14 cellular contexts compared by ENCODE assay signal in the genomic region with DNA sequence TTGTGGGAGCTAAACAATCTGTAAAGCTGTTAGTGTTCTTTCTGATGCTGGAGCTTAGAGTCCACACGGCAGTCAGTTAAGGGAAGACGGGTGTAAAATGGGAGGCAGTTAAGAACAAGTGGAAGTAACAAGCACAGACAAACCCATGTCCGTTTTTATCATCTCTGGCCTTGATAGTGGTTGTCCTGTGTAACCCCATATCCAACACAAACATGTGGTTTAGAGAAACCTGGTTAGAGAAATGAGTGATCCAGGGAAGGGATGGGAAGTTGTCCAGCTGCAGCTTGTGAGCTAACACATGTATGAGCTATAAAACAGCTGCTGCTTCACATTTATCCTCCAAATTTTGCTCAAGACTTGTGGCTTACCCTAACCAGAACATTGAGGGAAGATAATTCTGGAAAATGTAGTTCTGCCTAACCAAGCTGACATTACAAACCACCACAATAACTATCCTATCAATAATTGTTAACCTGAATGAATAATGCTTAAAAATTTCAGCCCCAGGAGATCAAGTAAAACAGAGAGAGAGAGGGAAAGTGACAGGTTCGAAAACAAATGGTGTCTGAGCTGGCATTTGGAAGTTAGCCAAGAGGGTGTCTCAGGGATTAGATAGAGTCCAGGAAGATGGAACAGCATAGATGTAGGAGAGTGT.
DNase-seq lines count a peak whose midpoint lies in the region; ATAC-seq and TF ChIP-seq lines count a peak whose summit lies in the region.
"Had no signal": no experiment of that assay in that cellular context is flagged by ENCODE, and none has a peak within 500 bp of the region (broad histone marks: within the 10 kb centered on the region; RNA-seq: fewer than 3 reads in every experiment).

No MANE protein-coding gene starts in this region.

- DNase-seq in DMS 273 (lab: John Stamatoyannopoulos, UW; ENCODE audit: unreplicated experiment) = peak; percentile 38
- no peak for DNase-seq in DMS 273 treated with DMSO at 0.1 percent for 48 hours (lab: John Stamatoyannopoulos, UW)
- DNase-seq in NCI-H2171 treated with DMSO at 0.1 percent for 48 hours (lab: John Stamatoyannopoulos, UW) = peak; percentile 33
- DNase-seq in central memory CD8-positive, alpha-beta T cell (ENCODE audit: low spot score in 2 of 2) = no peak
- no peak for DNase-seq in nephron progenitor cell
- DNase-seq in NCI-H2081 (lab: John Stamatoyannopoulos, UW) = no peak
- DNase-seq: activated naive CD8-positive, alpha-beta T cell treated with anti-CD3 and anti-CD28 coated beads, Interleukin-2, amount 10 ng/mL, durations not matched to agents 7 days and 5 days; NCI-H1092; right lobe of liver; RPMI8226 had no signal

- peaks cover 23% of the 10 kb centered on the region for H3K4me1 Mint-ChIP-seq in central memory CD8-positive, alpha-beta T cell
- no peaks in the 10 kb centered on the region for H3K4me1 Mint-ChIP-seq in nephron progenitor cell

- TF ChIP-seq CTCF in nephron progenitor cell (IDR thresholded peaks at IDR 0.05) = no peak

- H3K36me3 Mint-ChIP-seq in central memory CD8-positive, alpha-beta T cell (ENCODE audit: insufficient read depth) = peaks cover 33% of the 10 kb centered on the region
- peaks cover 31% of the 10 kb centered on the region for H3K36me3 Mint-ChIP-seq in nephron progenitor cell (ENCODE audit: low read depth)

- no peaks in the 10 kb centered on the region for H3K9me3 Mint-ChIP-seq in central memory CD8-positive, alpha-beta T cell
- H3K9me3 Mint-ChIP-seq in nephron progenitor cell = no peaks in the 10 kb centered on the region
- H3K9me3 Mint-ChIP-seq: activated naive CD8-positive, alpha-beta T cell treated with anti-CD3 and anti-CD28 coated beads, Interleukin-2, amount 10 ng/mL, durations not matched to agents 7 days and 5 days had no signal

- H3K27ac Mint-ChIP-seq in central memory CD8-positive, alpha-beta T cell (ENCODE audit: low read depth) = peak overlapping the region; percentile 40
- peak overlapping the region; percentile 1 for H3K27ac Mint-ChIP-seq in nephron progenitor cell
- H3K27ac Mint-ChIP-seq: activated naive CD8-positive, alpha-beta T cell treated with anti-CD3 and anti-CD28 coated beads, Interleukin-2, amount 10 ng/mL, durations not matched to agents 7 days and 5 days had no signal

- H3K27me3 Mint-ChIP-seq in central memory CD8-positive, alpha-beta T cell = no peaks in the 10 kb centered on the region
- no peaks in the 10 kb centered on the region for H3K27me3 Mint-ChIP-seq in nephron progenitor cell (ENCODE audit: low read depth, poor library complexity)
- H3K27me3 Mint-ChIP-seq: activated naive CD8-positive, alpha-beta T cell treated with anti-CD3 and anti-CD28 coated beads, Interleukin-2, amount 10 ng/mL, durations not matched to agents 7 days and 5 days had no signal

- ATAC-seq in central memory CD8-positive, alpha-beta T cell (replicated peaks; ENCODE audit: extremely low read depth, poor library complexity, severe bottlenecking) = no peak
- ATAC-seq in GM21423 (IDR thresholded peaks at IDR 0.05; ENCODE audit: unreplicated experiment) (no peak), HG02763 (IDR thresholded peaks at IDR 0.05; ENCODE audit: unreplicated experiment) (no peak)
- ATAC-seq: activated CD4-positive, CD25-positive, alpha-beta regulatory T cell treated with anti-CD3 and anti-CD28 coated beads, Interleukin-2, amount 50 U/mL, for 24 hours; left lobe of liver; right lobe of liver had no signal

- no peak overlapping the region for H3K4me3 Mint-ChIP-seq in central memory CD8-positive, alpha-beta T cell
- H3K4me3 Mint-ChIP-seq in nephron progenitor cell = no peak overlapping the region
- H3K4me3 Mint-ChIP-seq: activated naive CD8-positive, alpha-beta T cell treated with anti-CD3 and anti-CD28 coated beads, Interleukin-2, amount 10 ng/mL, durations not matched to agents 7 days and 5 days had no signal

Comparison
In these comparisons a context has a peak if more than half of its experiments do, and no peak if none do; other contexts are left out.
1. DNase-seq: peak in DMS 273 (single experiment) and NCI-H2171 treated with DMSO at 0.1 percent for 48 hours (single experiment); none in DMS 273 treated with DMSO at 0.1 percent for 48 hours (single experiment), central memory CD8-positive, alpha-beta T cell (0 of 2), nephron progenitor cell (single experiment) and NCI-H2081 (0 of 2).